1 cellular context compared by ENCODE assay signal in the genomic region with DNA sequence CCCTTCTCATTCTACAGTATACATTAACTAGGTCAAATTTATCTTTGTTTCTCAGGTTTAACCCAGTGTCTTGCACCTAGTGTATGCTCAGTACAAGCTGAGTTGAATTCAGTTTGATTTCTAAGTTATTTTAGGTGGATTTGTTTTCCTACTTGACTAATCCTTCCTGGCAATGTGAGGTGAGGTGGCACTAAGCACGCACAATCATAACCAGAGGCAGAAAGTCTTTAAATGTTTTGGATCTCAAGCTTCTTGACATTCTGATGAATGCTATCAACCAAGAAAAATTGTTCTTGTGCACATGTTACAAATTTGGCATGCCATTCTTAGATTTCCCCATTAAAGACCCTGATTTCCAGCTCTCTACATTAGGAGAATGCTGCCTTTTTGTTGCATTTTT.
TF ChIP-seq lines count a peak whose summit lies in the region.

No MANE protein-coding gene starts in this region.

TF ChIP-seq in K562, 482 proteins besides CTCF, POLR2A, EP300 and RAD21:
- TF ChIP-seq SETDB1 (IDR thresholded peaks at IDR 0.05; ENCODE audit: low read length): no peak
- no peak for TF ChIP-seq ZNF253 (CRISPR knock-in tag; conservative IDR thresholded peaks at IDR 0.05)
- no peak for TF ChIP-seq IRF9 (tag; IDR thresholded peaks at IDR 0.05)
- no peak for TF ChIP-seq FOXK2 (conservative IDR thresholded peaks at IDR 0.05 in 1 of 2, IDR thresholded peaks at IDR 0.05 in 1 of 2; ENCODE audit: low read depth in 2 of 2)
- TF ChIP-seq TGIF2 (CRISPR knock-in tag; IDR thresholded peaks at IDR 0.05): no peak
- no peak for TF ChIP-seq POLR2H (tag; IDR thresholded peaks at IDR 0.05; ENCODE audit: low read depth)
- TF ChIP-seq, protein P1, sequence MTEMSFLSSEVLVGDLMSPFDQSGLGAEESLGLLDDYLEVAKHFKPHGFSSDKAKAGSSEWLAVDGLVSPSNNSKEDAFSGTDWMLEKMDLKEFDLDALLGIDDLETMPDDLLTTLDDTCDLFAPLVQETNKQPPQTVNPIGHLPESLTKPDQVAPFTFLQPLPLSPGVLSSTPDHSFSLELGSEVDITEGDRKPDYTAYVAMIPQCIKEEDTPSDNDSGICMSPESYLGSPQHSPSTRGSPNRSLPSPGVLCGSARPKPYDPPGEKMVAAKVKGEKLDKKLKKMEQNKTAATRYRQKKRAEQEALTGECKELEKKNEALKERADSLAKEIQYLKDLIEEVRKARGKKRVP (CRISPR knock-in tag; IDR thresholded peaks at IDR 0.05): no peak
- TF ChIP-seq YY1 (IDR thresholded peaks at IDR 0.05; ENCODE audit: borderline replicate concordance in 1 of 3, control insufficient read depth in 1 of 3, extremely low read depth in 1 of 3, insufficient read depth in 3 of 3, insufficient read length in 1 of 3, insufficient replicate concordance in 2 of 3, low read depth in 1 of 3, low read length in 2 of 3): no peak
- TF ChIP-seq PHB (CRISPR knock-in tag; IDR thresholded peaks at IDR 0.05): no peak
- TF ChIP-seq SRF (CRISPR knock-in tag; IDR thresholded peaks at IDR 0.05): no peak
- no peak for TF ChIP-seq RB1 (IDR thresholded peaks at IDR 0.05; ENCODE audit: low read depth)
- no peak for TF ChIP-seq ZNF551 (CRISPR knock-in tag; IDR thresholded peaks at IDR 0.05)
- no peak for TF ChIP-seq GABPB2 (CRISPR knock-in tag; conservative IDR thresholded peaks at IDR 0.05)
- no peak for TF ChIP-seq ARID1B (IDR thresholded peaks at IDR 0.05)
- TF ChIP-seq ZNF76 (CRISPR knock-in tag; IDR thresholded peaks at IDR 0.05; ENCODE audit: borderline replicate concordance): no peak
- TF ChIP-seq, protein P2, sequence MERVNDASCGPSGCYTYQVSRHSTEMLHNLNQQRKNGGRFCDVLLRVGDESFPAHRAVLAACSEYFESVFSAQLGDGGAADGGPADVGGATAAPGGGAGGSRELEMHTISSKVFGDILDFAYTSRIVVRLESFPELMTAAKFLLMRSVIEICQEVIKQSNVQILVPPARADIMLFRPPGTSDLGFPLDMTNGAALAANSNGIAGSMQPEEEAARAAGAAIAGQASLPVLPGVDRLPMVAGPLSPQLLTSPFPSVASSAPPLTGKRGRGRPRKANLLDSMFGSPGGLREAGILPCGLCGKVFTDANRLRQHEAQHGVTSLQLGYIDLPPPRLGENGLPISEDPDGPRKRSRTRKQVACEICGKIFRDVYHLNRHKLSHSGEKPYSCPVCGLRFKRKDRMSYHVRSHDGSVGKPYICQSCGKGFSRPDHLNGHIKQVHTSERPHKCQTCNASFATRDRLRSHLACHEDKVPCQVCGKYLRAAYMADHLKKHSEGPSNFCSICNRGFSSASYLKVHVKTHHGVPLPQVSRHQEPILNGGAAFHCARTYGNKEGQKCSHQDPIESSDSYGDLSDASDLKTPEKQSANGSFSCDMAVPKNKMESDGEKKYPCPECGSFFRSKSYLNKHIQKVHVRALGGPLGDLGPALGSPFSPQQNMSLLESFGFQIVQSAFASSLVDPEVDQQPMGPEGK (CRISPR knock-in tag; IDR thresholded peaks at IDR 0.05; ENCODE audit: borderline replicate concordance): no peak
- TF ChIP-seq, protein P3, sequence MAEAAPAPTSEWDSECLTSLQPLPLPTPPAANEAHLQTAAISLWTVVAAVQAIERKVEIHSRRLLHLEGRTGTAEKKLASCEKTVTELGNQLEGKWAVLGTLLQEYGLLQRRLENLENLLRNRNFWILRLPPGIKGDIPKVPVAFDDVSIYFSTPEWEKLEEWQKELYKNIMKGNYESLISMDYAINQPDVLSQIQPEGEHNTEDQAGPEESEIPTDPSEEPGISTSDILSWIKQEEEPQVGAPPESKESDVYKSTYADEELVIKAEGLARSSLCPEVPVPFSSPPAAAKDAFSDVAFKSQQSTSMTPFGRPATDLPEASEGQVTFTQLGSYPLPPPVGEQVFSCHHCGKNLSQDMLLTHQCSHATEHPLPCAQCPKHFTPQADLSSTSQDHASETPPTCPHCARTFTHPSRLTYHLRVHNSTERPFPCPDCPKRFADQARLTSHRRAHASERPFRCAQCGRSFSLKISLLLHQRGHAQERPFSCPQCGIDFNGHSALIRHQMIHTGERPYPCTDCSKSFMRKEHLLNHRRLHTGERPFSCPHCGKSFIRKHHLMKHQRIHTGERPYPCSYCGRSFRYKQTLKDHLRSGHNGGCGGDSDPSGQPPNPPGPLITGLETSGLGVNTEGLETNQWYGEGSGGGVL (CRISPR knock-in tag; IDR thresholded peaks at IDR 0.05): no peak
- TF ChIP-seq ZNF408 (CRISPR knock-in tag; IDR thresholded peaks at IDR 0.05; ENCODE audit: low read depth): no peak
- no peak for TF ChIP-seq RBM34 (IDR thresholded peaks at IDR 0.05; ENCODE audit: borderline replicate concordance, insufficient read depth, low read length)
- no peak for TF ChIP-seq GTF2F1 (IDR thresholded peaks at IDR 0.05; ENCODE audit: low read depth, low read length)
